11 cellular contexts compared by ENCODE assay signal in genomic region chr7:10568891-10569290, GRCh38.
"Had no signal": no experiment of that assay in that cellular context is flagged by ENCODE, and none has a peak within 500 bp of the region (broad histone marks: within the 10 kb centered on the region; RNA-seq: fewer than 3 reads in every experiment).

No MANE protein-coding gene starts in this region.

- H3K27ac ChIP-seq: GM23248 had no signal

- FAIRE-seq: H1, H54 had no signal

- H3K4me1 ChIP-seq: HAP-1 had no signal

- H3K9me3 ChIP-seq: HAP-1 had no signal

- H3K4me2 ChIP-seq: GM23338 had no signal

- H2AFZ ChIP-seq: GM23248, GM23338 had no signal

- H3K36me3 ChIP-seq: HAP-1 had no signal

- H3K4me3 ChIP-seq: GM23248, GM23338, HAP-1 had no signal

- H3K9ac ChIP-seq: GM23248 had no signal

- DNase-seq: GM23248, GOT3, H7, H9, HCEC 1CT, HFFc6 had no signal

- ATAC-seq: GM23338, HCT116 had no signal
